Comparison of ENCODE assay signal across 8 cellular contexts in genomic region chr7:100088095-100088620, GRCh38. TPM values are rescaled to one million over a fixed set of nuclear protein-coding genes. Genes with fewer than 3 reads are reported as not detected.
DNase-seq lines count a peak whose midpoint lies in the region; ATAC-seq and TF ChIP-seq lines count a peak whose summit lies in the region.

No MANE protein-coding gene starts in this region.

- POLR2A ChIA-PET in PC-9 (lab: Charles Lee; ENCODE audit: unreplicated experiment): no interaction called here

- peaks cover 54% of the 10 kb centered on the region for H3F3A ChIP-seq in PC-9 (ENCODE audit: insufficient read depth, low read depth)

- H3K27me3 ChIP-seq in PC-9 (ENCODE audit: insufficient read depth, low read depth) (no peaks in the 10 kb centered on the region), esophagus (ENCODE audit: control insufficient read depth in 1 of 2, insufficient read depth in 2 of 2, low read length in 2 of 2) (no peaks in the 10 kb centered on the region), psoas muscle (ENCODE audit: insufficient read depth in 3 of 3, low read length in 2 of 3) (no peaks in the 10 kb centered on the region)

- peak in 2 of 4 donors; percentile 14 to 25 for ATAC-seq in psoas muscle

- H3K9me3 ChIP-seq in PC-9 (ENCODE audit: insufficient read depth, low read depth) (no peaks in the 10 kb centered on the region), esophagus (ENCODE audit: control insufficient read depth in 2 of 2, insufficient read depth in 1 of 2, low read depth in 1 of 2, low read length in 1 of 2) (no peaks in the 10 kb centered on the region), psoas muscle (no peaks in the 10 kb centered on the region)

- CTCF ChIA-PET in PC-9 (lab: Charles Lee): interaction anchor here (0.5 kb wide), 1 partner anchor 46 kb away, joined by 5 read pairs; no protein-coding TSS in a partner anchor

- H3K4me2 ChIP-seq in PC-9: peak overlapping the region; percentile 97

- intact Hi-C loops in PC-9 (cut with micrococcal nuclease; ENCODE audit: unreplicated experiment): no loop called here
- intact Hi-C loops in psoas muscle (cut with DNase I): loop anchor here in 1 of 2 donors (5.0 kb wide), 1 partner anchor 39 kb away; the partner anchor contains the start of gene MBLAC1
- intact Hi-C loops in posterior vena cava (cut with DNase I): no loop called here

- peak overlapping the region; percentile 62 for H3K27ac ChIP-seq in PC-9
- peak overlapping the region; percentile 86 to 90 for H3K27ac ChIP-seq in esophagus (ENCODE audit: low read depth in 2 of 2, low read length in 1 of 2)
- peak overlapping the region; percentile 90 for H3K27ac ChIP-seq in psoas muscle

- TSS peak; percentile 64 for BruUV-seq in PC-9 (replicated peaks; lab: Mats Ljungman, UMichigan)

- TF ChIP-seq CTCF in GM12864 (IDR thresholded peaks at IDR 0.05; ENCODE audit: low read depth, low read length, missing control alignments) (no peak), PC-9 (conservative IDR thresholded peaks at IDR 0.05) (no peak), psoas muscle (IDR thresholded peaks at IDR 0.05) (no peak)

- H2AFZ ChIP-seq in PC-9: peak overlapping the region; percentile 87

- H3K36me3 ChIP-seq in PC-9 (ENCODE audit: low read depth) (no peaks in the 10 kb centered on the region), esophagus (ENCODE audit: control insufficient read depth in 2 of 2, insufficient read depth in 2 of 2, low read length in 1 of 2) (peaks cover 4 to 24% of the 10 kb centered on the region in 2 donors), psoas muscle (ENCODE audit: insufficient read depth in 1 of 2, low read depth in 1 of 2) (peaks cover 4 to 31% of the 10 kb centered on the region in 2 donors)

- H3K4me1 ChIP-seq in PC-9 (replicated peaks; ENCODE audit: insufficient read depth): peaks cover 26% of the 10 kb centered on the region
- peaks cover 0 to 4% of the 10 kb centered on the region in 2 donors for H3K4me1 ChIP-seq in esophagus (ENCODE audit: control insufficient read depth in 2 of 2, insufficient read depth in 2 of 2, low read length in 1 of 2)
- peaks cover 14% of the 10 kb centered on the region for H3K4me1 ChIP-seq in psoas muscle

- peaks cover 7% of the 10 kb centered on the region; the same call in 1 of the 2 replicates for H3K79me2 ChIP-seq in PC-9 (ENCODE audit: low read depth)

- H4K20me1 ChIP-seq in PC-9 (ENCODE audit: insufficient read depth): 0 out of 2 replicates have a peak, but pooled peaks cover 6% of the 10 kb centered on the region

- H3K4me3 ChIP-seq in GM12864 (ENCODE audit: low read depth, low read length) (peak overlapping the region; percentile 95), PC-9 (peak overlapping the region; percentile 86), esophagus (ENCODE audit: low read depth in 1 of 2, low read length in 2 of 2) (peak overlapping the region; percentile 84 to 94), psoas muscle (peak overlapping the region; percentile 85)

- DNase-seq in GM12864 (ENCODE audit: low read depth): no peak
- no peak for DNase-seq in PC-9
- no peak for DNase-seq in psoas muscle
- no peak for DNase-seq in NCI-H1417 treated with DMSO at 0.1 percent for 48 hours (lab: John Stamatoyannopoulos, UW)
- DNase-seq in posterior vena cava (ENCODE audit: low spot score): no peak
- no peak for DNase-seq in NCI-H226
- DNase-seq in NCI-H2107 treated with DMSO at 0.1 percent for 48 hours (lab: John Stamatoyannopoulos, UW; ENCODE audit: unreplicated experiment): no peak

- WGBS in esophagus, 2 donors: 73 to 78% methylated on average over 11 of the region's 11 CpGs
- 75 to 82% (median 76%) methylated on average over 11 of the region's 11 CpGs for WGBS in psoas muscle, 3 donors

- no peaks in the 10 kb centered on the region for H3K9me2 ChIP-seq in PC-9 (ENCODE audit: insufficient read depth)

RNA-seq across cellular contexts. Expression of gene COPS6, which starts 0.6 kb away (rescaled TPM):
- total RNA-seq in PC-9 (2021) (120 and 145 TPM in 2 replicates), psoas muscle (100 to 1,000 TPM in 3 of 4 donors, 10 to 100 TPM in 1; 82.9 to 130 (median 111) TPM), posterior vena cava (10 to 100 TPM; 78.4 to 80.0 TPM)
- polyA plus RNA-seq in esophagus (100 to 1,000 TPM in 1 of 2 donors, 10 to 100 TPM in 1; 86.7 to 119 TPM), psoas muscle (100 to 1,000 TPM; 104 to 145 (median 126) TPM)

RNA-seq across cellular contexts. Expression of gene ZNF3, which starts 6.6 kb away (rescaled TPM):
- total RNA-seq in PC-9 (2021): 35.2 and 39.0 TPM in 2 replicates
- 10 to 100 TPM; 10.4 to 14.6 TPM for polyA plus RNA-seq in esophagus
- total RNA-seq in psoas muscle: 10 to 100 TPM; 14.6 to 23.8 (median 17.1) TPM
- polyA plus RNA-seq in psoas muscle: 10 to 100 TPM; 11.2 to 26.4 (median 15.1) TPM
- total RNA-seq in posterior vena cava: 10 to 100 TPM; 17.0 to 18.0 TPM

RNA-seq across cellular contexts. Expression of gene MCM7, which starts 13.0 kb away (rescaled TPM):
- total RNA-seq in PC-9 (2021) (195 and 238 TPM in 2 replicates), psoas muscle (10 to 100 TPM; 24.6 to 34.0 (median 30.6) TPM), posterior vena cava (10 to 100 TPM; 21.6 to 21.7 TPM)
- polyA plus RNA-seq in esophagus (10 to 100 TPM; 46.4 to 66.8 TPM), psoas muscle (10 to 100 TPM; 33.3 to 40.6 (median 33.8) TPM)

RNA-seq across cellular contexts. Expression of gene AP4M1, which starts 13.3 kb away (rescaled TPM):
- total RNA-seq in PC-9 (2021): 18.1 and 26.2 TPM in 2 replicates
- 10 to 100 TPM; 17.3 to 19.3 TPM for polyA plus RNA-seq in esophagus
- 10 to 100 TPM in 2 of 4 donors, 1 to 10 TPM in 2; 8.8 to 12.9 (median 10.8) TPM for total RNA-seq in psoas muscle
- polyA plus RNA-seq in psoas muscle: 10 to 100 TPM; 10.9 to 19.2 (median 14.5) TPM
- total RNA-seq in posterior vena cava: 10 to 100 TPM; 11.6 to 15.5 TPM

RNA-seq across cellular contexts. Expression of gene TAF6, which starts 31.0 kb away (rescaled TPM):
- 91.4 and 108 TPM in 2 replicates for total RNA-seq in PC-9 (2021)
- polyA plus RNA-seq in esophagus: 10 to 100 TPM; 23.3 to 29.6 TPM
- 10 to 100 TPM; 26.8 to 40.5 (median 31.7) TPM for total RNA-seq in psoas muscle
- 10 to 100 TPM; 31.4 to 58.4 (median 34.8) TPM for polyA plus RNA-seq in psoas muscle
- total RNA-seq in posterior vena cava: 10 to 100 TPM; 34.3 to 35.4 TPM
